ENCODE assay signal across 14 cellular contexts in the genomic region with DNA sequence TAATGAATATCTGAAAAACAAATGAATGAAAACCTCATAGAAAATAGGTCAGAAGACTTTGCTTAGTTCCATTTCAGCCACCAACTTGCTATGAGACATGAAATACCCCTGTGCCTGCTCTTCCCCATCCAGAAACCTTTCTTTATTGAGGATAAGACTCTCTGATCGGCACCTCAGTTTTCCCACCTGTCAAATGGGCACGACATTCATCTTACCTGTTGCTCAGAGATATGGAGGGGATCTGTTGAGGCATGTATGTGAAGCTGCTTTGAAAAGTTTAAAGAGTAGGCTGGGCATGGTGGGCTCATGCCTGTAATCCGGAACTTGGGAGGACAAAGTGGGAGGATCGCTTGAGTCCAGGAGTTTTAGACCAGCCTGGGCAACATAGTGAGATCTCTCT. TPM values are rescaled to one million over a fixed set of nuclear protein-coding genes. Genes with fewer than 3 reads are reported as not detected.
A peak's percentile ranks its signal among the peaks of the same experiment; 100 is the strongest.
DNase-seq lines count a peak whose midpoint lies in the region; ATAC-seq, FAIRE-seq and TF ChIP-seq lines count a peak whose summit lies in the region.
"Had no signal": no experiment of that assay in that cellular context is flagged by ENCODE, and none has a peak within 500 bp of the region (broad histone marks: within the 10 kb centered on the region; RNA-seq: fewer than 3 reads in every experiment).

No MANE protein-coding gene starts in this region.

- no peaks in the 10 kb centered on the region for H3K79me1 ChIP-seq in mesenchymal stem cell (replicated peaks; ENCODE audit: low read length, poor library complexity, severe bottlenecking)

- no peaks in the 10 kb centered on the region for H3K9me3 ChIP-seq in HepG2 (ENCODE audit: low read length)
- H3K9me3 ChIP-seq in right lobe of liver = no peaks in the 10 kb centered on the region
- H3K9me3 ChIP-seq in Panc1 (ENCODE audit: control insufficient read depth, insufficient read depth, low read depth, low read length) = no peaks in the 10 kb centered on the region
- H3K9me3 ChIP-seq in mesenchymal stem cell (ENCODE audit: control insufficient read depth, low read length) = no peaks in the 10 kb centered on the region
- no peaks in the 10 kb centered on the region for H3K9me3 ChIP-seq in tibial artery
- H3K9me3 ChIP-seq in pancreas = no peaks in the 10 kb centered on the region
- H3K9me3 ChIP-seq: HAP-1 had no signal

- TF ChIP-seq POLR2A in HepG2 (IDR thresholded peaks at IDR 0.05; ENCODE audit: insufficient read depth in 1 of 2, low read depth in 2 of 2, low read length in 2 of 2) (no peak), right lobe of liver (IDR thresholded peaks at IDR 0.05) (no peak)

- no peak overlapping the region for H3K4ac ChIP-seq in mesenchymal stem cell (ENCODE audit: low read depth in 1 of 2, low read length in 2 of 2)

- no peak overlapping the region for H2AK5ac ChIP-seq in mesenchymal stem cell (ENCODE audit: low read length, severe bottlenecking)

- H3K14ac ChIP-seq in mesenchymal stem cell (ENCODE audit: low read length in 2 of 2) = no peak overlapping the region

- CTCF ChIA-PET in HepG2 (lab: Yijun Ruan, JAX; ENCODE audit: low intra/inter-chr PET ratio, low total read pairs) = no interaction called here
- CTCF ChIA-PET in Panc1 (lab: Charles Lee) = no interaction called here

- no peak overlapping the region for H3K4me2 ChIP-seq in HepG2 (ENCODE audit: low read depth, low read length)
- H3K4me2 ChIP-seq in mesenchymal stem cell (ENCODE audit: low read length, poor library complexity, severe bottlenecking) = no peak overlapping the region
- H3K4me2 ChIP-seq: GM23338, KMS-11 had no signal

- no peak overlapping the region for H2BK15ac ChIP-seq in mesenchymal stem cell (ENCODE audit: low read depth, poor library complexity, severe bottlenecking)

- H3K4me3 ChIP-seq in HepG2 (replicated peaks in 1 of 3; ENCODE audit: insufficient read depth in 1 of 3, low read depth in 2 of 3, low read length in 3 of 3) (no peak overlapping the region), right lobe of liver (no peak overlapping the region), Panc1 (ENCODE audit: low read depth in 2 of 2, low read length in 2 of 2) (no peak overlapping the region), mesenchymal stem cell (ENCODE audit: insufficient read depth in 1 of 2, low read depth in 1 of 2, low read length in 2 of 2) (no peak overlapping the region), tibial artery (no peak overlapping the region), pancreas (no peak overlapping the region)
- H3K4me3 ChIP-seq: GM23338, HAP-1 had no signal

- DNase-seq in HepG2 (ENCODE audit: low spot score) = no peak
- no peak for DNase-seq in right lobe of liver
- no peak for DNase-seq in Panc1 (ENCODE audit: low read depth, low spot score)
- no peak for DNase-seq in mesenchymal stem cell
- DNase-seq in tibial artery = no peak
- no peak for DNase-seq in NCI-H748 treated with DMSO at 0.1 percent for 48 hours (lab: John Stamatoyannopoulos, UW)
- DNase-seq in pancreas = no peak
- DNase-seq in HT-29 (ENCODE audit: low spot score) = no peak
- DNase-seq: 8988T, DMS53, GF-D8 had no signal

- peaks cover 0 to 14% of the 10 kb centered on the region in 2 experiments; a peak in 1 of 5 replicates for H3K27me3 ChIP-seq in HepG2 (ENCODE audit: control insufficient read depth in 1 of 2, insufficient read depth in 2 of 2, low read length in 2 of 2)
- no peaks in the 10 kb centered on the region for H3K27me3 ChIP-seq in right lobe of liver
- no peaks in the 10 kb centered on the region for H3K27me3 ChIP-seq in Panc1 (ENCODE audit: control insufficient read depth, insufficient read depth, low read length)
- peaks cover 0 to 4% of the 10 kb centered on the region in 2 experiments for H3K27me3 ChIP-seq in mesenchymal stem cell (ENCODE audit: control insufficient read depth in 1 of 2, insufficient read depth in 1 of 2, low read length in 2 of 2)
- peaks cover 0 to 5% of the 10 kb centered on the region in 2 donors for H3K27me3 ChIP-seq in tibial artery
- H3K27me3 ChIP-seq in pancreas = no peaks in the 10 kb centered on the region

- no peak overlapping the region for H4K8ac ChIP-seq in mesenchymal stem cell (ENCODE audit: low read length)

- H2AFZ ChIP-seq in HepG2 (ENCODE audit: low read length) (no peak overlapping the region), mesenchymal stem cell (ENCODE audit: low read depth, low read length) (no peak overlapping the region)

- no peak overlapping the region for H3K23ac ChIP-seq in mesenchymal stem cell (ENCODE audit: low read length in 2 of 2)

- no peak for FAIRE-seq in HepG2 (lab: Jason Lieb, UNC)
- no peak for FAIRE-seq in pancreas (lab: Jason Lieb, UNC)

- H2BK120ac ChIP-seq in mesenchymal stem cell (ENCODE audit: low read depth, low read length) = no peak overlapping the region

- H3K9ac ChIP-seq in HepG2 (ENCODE audit: insufficient read depth, low read depth, low read length) = no peak overlapping the region
- peak overlapping the region; percentile 45 for H3K9ac ChIP-seq in mesenchymal stem cell (ENCODE audit: low read length)
- H3K9ac ChIP-seq: KMS-11 had no signal

- H3K4me1 ChIP-seq in HepG2 (ENCODE audit: insufficient read depth, low read length) = peaks cover 21% of the 10 kb centered on the region
- peaks cover 0 to 2% (median 0%) of the 10 kb centered on the region in 4 donors for H3K4me1 ChIP-seq in right lobe of liver
- H3K4me1 ChIP-seq in Panc1 (ENCODE audit: control insufficient read depth, insufficient read depth, low read length) = peaks cover 28% of the 10 kb centered on the region
- H3K4me1 ChIP-seq in mesenchymal stem cell (ENCODE audit: control insufficient read depth, insufficient read depth, low read depth, low read length) = peaks cover 6% of the 10 kb centered on the region
- H3K4me1 ChIP-seq in tibial artery = peaks cover 0 to 30% (median 15%) of the 10 kb centered on the region in 4 donors
- H3K4me1 ChIP-seq in pancreas = peaks cover 8 to 9% (median 8%) of the 10 kb centered on the region in 3 donors

- H3K36me3 ChIP-seq in HepG2 (replicated peaks in 1 of 2; ENCODE audit: control insufficient read depth in 1 of 2, insufficient read depth in 2 of 2, low read length in 2 of 2) (no peaks in the 10 kb centered on the region), right lobe of liver (no peaks in the 10 kb centered on the region), Panc1 (ENCODE audit: control insufficient read depth, insufficient read depth, low read length) (no peaks in the 10 kb centered on the region), mesenchymal stem cell (ENCODE audit: control insufficient read depth in 1 of 2, insufficient read depth in 2 of 2, low read depth in 1 of 2, low read length in 2 of 2) (no peaks in the 10 kb centered on the region), tibial artery (no peaks in the 10 kb centered on the region), pancreas (no peaks in the 10 kb centered on the region)
- H3K36me3 ChIP-seq: HAP-1 had no signal

- no peak overlapping the region for H2BK5ac ChIP-seq in mesenchymal stem cell (ENCODE audit: low read depth, low read length, poor library complexity, severe bottlenecking)

- no peak for ATAC-seq in HepG2
- no peak for ATAC-seq in right lobe of liver
- no peak for ATAC-seq in Panc1
- ATAC-seq in pancreas = no peak
- ATAC-seq: GM23338 had no signal

- in situ Hi-C loops in HepG2 (cut with HindIII; ENCODE audit: extremely low pct_ligation_motif_present, low pct_unique_long_range_greater_than_20kb) (no loop called here), Panc1 (cut with HindIII; ENCODE audit: low pct_unique_long_range_greater_than_20kb, low sequenced_read_pairs) (no loop called here)

- no peak for TF ChIP-seq CTCF in HepG2 (CRISPR knock-in tag; IDR thresholded peaks at IDR 0.05)
- no peak for TF ChIP-seq CTCF in right lobe of liver (IDR thresholded peaks at IDR 0.05)
- TF ChIP-seq CTCF in Panc1 (IDR thresholded peaks at IDR 0.05) = no peak
- TF ChIP-seq CTCF in tibial artery (IDR thresholded peaks at IDR 0.05) = no peak
- TF ChIP-seq CTCF in pancreas (IDR thresholded peaks at IDR 0.05) = no peak

- no peaks in the 10 kb centered on the region for H4K20me1 ChIP-seq in HepG2 (ENCODE audit: insufficient read depth, low read length)

- no peak overlapping the region for H3K18ac ChIP-seq in mesenchymal stem cell (ENCODE audit: low read depth in 1 of 2, low read length in 2 of 2)

- intact Hi-C loops in HepG2 (cut with micrococcal nuclease; ENCODE audit: unreplicated experiment) (no loop called here), right lobe of liver (cut with DNase I) (loop anchor here in 1 of 2 donors (10.0 kb wide), 1 partner anchor 606 kb away; no protein-coding TSS in a partner anchor), Panc1 (cut with micrococcal nuclease; ENCODE audit: unreplicated experiment) (loop anchor here (5.0 kb wide), 1 partner anchor 324 kb away; the partner anchor contains the start of gene MED13L), tibial artery (cut with DNase I; ENCODE audit: low total_unique reads) (no loop called here), pancreas (cut with DNase I) (loop anchor here in 1 of 3 donors (10.0 kb wide), 1 partner anchor 596 kb away; no protein-coding TSS in a partner anchor)

- WGBS in HepG2 (ENCODE audit: low lambda C conversion rate) = 77% methylated on average over 4 of the region's 4 CpGs
- WGBS in right lobe of liver (ENCODE audit: insufficient coverage, low coverage, low lambda C conversion rate, missing lambda C conversion rate) = 85% methylated on average over 4 of the region's 4 CpGs
- WGBS in mesenchymal stem cell = 100% methylated on average over 2 of the region's 4 CpGs
- WGBS in pancreas, 2 donors = 97% methylated on average over 4 of the region's 4 CpGs

- H2BK12ac ChIP-seq in mesenchymal stem cell (ENCODE audit: low read length in 2 of 2) = peak overlapping the region in 1 of 2 experiments; percentile 29

- TF ChIP-seq EP300 in HepG2 (IDR thresholded peaks at IDR 0.05; ENCODE audit: low read depth in 2 of 2, low read length in 2 of 2) = no peak
- TF ChIP-seq EP300 in HepG2 (CRISPR knock-in tag; IDR thresholded peaks at IDR 0.05; ENCODE audit: borderline replicate concordance) = no peak

- no peaks in the 10 kb centered on the region for H3K79me2 ChIP-seq in HepG2 (ENCODE audit: insufficient read depth, low read length)

- H4K91ac ChIP-seq in mesenchymal stem cell (ENCODE audit: low read length) = no peak overlapping the region

- POLR2A ChIA-PET in HepG2 (lab: Yijun Ruan, JAX) = no interaction called here
- POLR2A ChIA-PET in Panc1 (lab: Charles Lee) = no interaction called here

- TF ChIP-seq RAD21 in HepG2 (CRISPR knock-in tag; IDR thresholded peaks at IDR 0.05) = no peak

- no peak overlapping the region for H3K27ac ChIP-seq in HepG2 (ENCODE audit: extremely low read length, insufficient read depth, low read length)
- H3K27ac ChIP-seq in right lobe of liver = no peak overlapping the region
- peak overlapping the region; percentile 49; the same call in 1 of the 2 replicates for H3K27ac ChIP-seq in Panc1 (ENCODE audit: low read length)
- H3K27ac ChIP-seq in mesenchymal stem cell (ENCODE audit: low read length, poor library complexity, severe bottlenecking) = no peak overlapping the region
- peak overlapping the region; percentile 80 to 85 for H3K27ac ChIP-seq in tibial artery
- no peak overlapping the region for H3K27ac ChIP-seq in pancreas
- H3K27ac ChIP-seq: KMS-11 had no signal

- BruUV-seq in HepG2 (replicated peaks; lab: Mats Ljungman, UMichigan) = no TSS peak
- no TSS peak for BruUV-seq in Panc1 (replicated peaks; lab: Mats Ljungman, UMichigan)

RNA-seq across cellular contexts. Expression of gene MAP1LC3B2, which starts 41.8 kb away (rescaled TPM):
- total RNA-seq in HepG2 (2016; rRNA removed; fragmentation: Illumina TruSeq; extraction: Trizol) = 0.60 and 0.70 TPM in 2 replicates
- total RNA-seq in HepG2 (2016; cell fraction: cytosol; rRNA removed; fragmentation: Illumina TruSeq; extraction: Trizol; ENCODE audit: low read depth) = 0.62 TPM in 1 of 2 replicates, not detected in the other
- total RNA-seq in HepG2 (2016; cell fraction: insoluble cytoplasmic fraction; rRNA removed; fragmentation: Illumina TruSeq; extraction: Trizol) = 0.84 and 0.98 TPM in 2 replicates
- not detected in 2 replicates for total RNA-seq in HepG2 (2016; cell fraction: membrane; rRNA removed; fragmentation: Illumina TruSeq; extraction: Trizol)
- total RNA-seq in HepG2 (2016; cell fraction: nucleus; rRNA removed; fragmentation: Illumina TruSeq; extraction: Trizol) = 0.81 TPM in 1 of 2 replicates, not detected in the other
- 2.1 and 2.2 TPM in 2 replicates for polyA plus RNA-seq in HepG2 (2011; rRNA removed)
- polyA plus RNA-seq in HepG2 (2011; cell fraction: cytosol; rRNA removed) = 0.27 and 1.1 TPM in 2 replicates
- polyA plus RNA-seq in HepG2 (2011; cell fraction: nucleus; rRNA removed) = 0.38 TPM in 1 of 2 replicates, not detected in the other
- 6.8 and 8.0 TPM in 2 replicates for polyA plus RNA-seq in HepG2 (2012)
- polyA plus RNA-seq in HepG2 (2016; cell fraction: cytosol; fragmentation: Illumina TruSeq; extraction: Trizol; ENCODE audit: low read depth) = 0.40 and 1.3 TPM in 2 replicates
- polyA plus RNA-seq in HepG2 (2016; cell fraction: insoluble cytoplasmic fraction; fragmentation: Illumina TruSeq; extraction: Trizol; ENCODE audit: low read depth) = 2.8 and 3.3 TPM in 2 replicates
- 0.83 and 1.4 TPM in 2 replicates for polyA plus RNA-seq in HepG2 (2016; cell fraction: membrane; fragmentation: Illumina TruSeq; extraction: Trizol; ENCODE audit: low read depth)
- polyA plus RNA-seq in HepG2 (2016; cell fraction: nucleus; fragmentation: Illumina TruSeq; extraction: Trizol; ENCODE audit: insufficient read depth, low read depth) = 1.6 and 1.9 TPM in 2 replicates
- 0.46 and 0.84 TPM in 2 replicates for polyA minus RNA-seq in HepG2 (2011; rRNA and poly(A)+ RNA removed; ENCODE audit: low replicate concordance)
- not detected in 2 replicates for polyA minus RNA-seq in HepG2 (2011; cell fraction: cytosol; rRNA and poly(A)+ RNA removed)
- polyA minus RNA-seq in HepG2 (2011; cell fraction: nucleus; rRNA and poly(A)+ RNA removed) = not detected in 2 replicates
- 1 to 10 TPM in 1 of 6 experiments, under 1 TPM in 2, not detected in 3; 0.59 to 1.0 (median 0.70) TPM for total RNA-seq in right lobe of liver
- 1.9 TPM for total RNA-seq in Panc1 (2021; ENCODE audit: unreplicated experiment)
- 9.4 TPM for polyA plus RNA-seq in Panc1 (2012; ENCODE audit: insufficient read length)
- polyA plus RNA-seq in mesenchymal stem cell (2013, experiment 1 of 2) = 0.32 TPM
- polyA plus RNA-seq in mesenchymal stem cell (2013, experiment 2 of 2) = 0.60 TPM
- total RNA-seq in pancreas = under 1 TPM in 4 of 6 donors, not detected in 2; 0.49 to 0.92 (median 0.65) TPM
- 1 to 10 TPM in 1 of 2 donors, under 1 TPM in 1; 0.68 to 1.8 TPM for polyA plus RNA-seq in pancreas
- total RNA-seq in HT-29 (2014; rRNA removed; shearing (Covaris generic)) = 0.73 TPM in 1 of 2 replicates, not detected in the other

Comparison
In these comparisons a context has a peak if more than half of its experiments do, and no peak if none do; other contexts are left out.
1. H3K27ac ChIP-seq: peak in Panc1 (single experiment) and tibial artery (2 of 2); none in HepG2 (single experiment), right lobe of liver (0 of 3), mesenchymal stem cell (single experiment) and pancreas (0 of 4).